Comparison of ENCODE assay signal across 33 cellular contexts in genomic region chr9:114465417-114465816, GRCh38.
"Had no signal": no experiment of that assay in that cellular context is flagged by ENCODE, and none has a peak within 500 bp of the region (broad histone marks: within the 10 kb centered on the region; RNA-seq: fewer than 3 reads in every experiment).

No MANE protein-coding gene starts in this region.

- H3K4me1 ChIP-seq: esophagus muscularis mucosa, foreskin keratinocyte, gastrocnemius medialis, heart left ventricle had no signal

- H3K4me3 ChIP-seq: esophagus muscularis mucosa, gastrocnemius medialis, heart left ventricle had no signal

- H3K27me3 Mint-ChIP-seq: activated B cell treated with CpG ODN at 0.5 μM for 24 hours; activated CD4-positive, alpha-beta memory T cell treated with anti-CD3 and anti-CD28 coated beads for 36 hours; activated CD4-positive, alpha-beta T cell treated with anti-CD3 and anti-CD28 coated beads for 36 hours; activated CD4-positive, alpha-beta T cell treated with anti-CD3 and anti-CD28 coated beads, Interleukin-2, amount 10 ng/mL, durations not matched to agents 24 days and 14 days; activated CD8-positive, alpha-beta memory T cell treated with anti-CD3 and anti-CD28 coated beads, Interleukin-2, amount 10 ng/mL, durations not matched to agents 7 days and 5 days; activated naive CD8-positive, alpha-beta T cell; activated T-cell treated with anti-CD3 and anti-CD28 coated beads, Interleukin-2, amount 50 U/mL, for 24 hours; central memory CD8-positive, alpha-beta T cell; effector memory CD8-positive, alpha-beta T cell; T-cell had no signal

- DNase-seq: activated B cell treated with CpG ODN at 0.5 μM for 24 hours; activated CD4-positive, alpha-beta memory T cell treated with anti-CD3 and anti-CD28 coated beads for 36 hours; activated CD4-positive, alpha-beta T cell treated with anti-CD3 and anti-CD28 coated beads for 36 hours; activated CD4-positive, alpha-beta T cell treated with anti-CD3 and anti-CD28 coated beads, Interleukin-2, amount 10 ng/mL, durations not matched to agents 24 days and 14 days; activated CD8-positive, alpha-beta memory T cell treated with anti-CD3 and anti-CD28 coated beads, Interleukin-2, amount 10 ng/mL, durations not matched to agents 7 days and 5 days; activated CD8-positive, alpha-beta memory T cell treated with anti-CD3 and anti-CD28 coated beads, Interleukin-2, amount 50 U/mL, for 4 hours; activated gamma-delta T cell; activated naive CD4-positive, alpha-beta T cell treated with anti-CD3 and anti-CD28 coated beads, Interleukin-2, amount 50 U/mL, for 16 hours; activated naive CD4-positive, alpha-beta T cell treated with Interleukin-2 at 50 U/mL for 16 hours; activated T-cell treated with anti-CD3 and anti-CD28 coated beads for 4 hours; activated T-cell treated with anti-CD3 and anti-CD28 coated beads, Interleukin-2, amount 50 U/mL, for 24 hours; activated T-cell treated with anti-CD3 and anti-CD28 coated beads, Interleukin-2, amount 50 U/mL, for 72 hours; amniotic stem cell; anterior cingulate cortex; brain microvascular endothelial cell; cortex of kidney; dermis blood vessel endothelial cell; effector CD4-positive, alpha-beta T cell; effector memory CD8-positive, alpha-beta T cell; erythroblast; foreskin keratinocyte; gastrocnemius medialis; glutamatergic neuron; heart left ventricle; SW 1271; T-cell; T1000; WERI-Rb-1 had no signal

- H3K27ac Mint-ChIP-seq: activated B cell treated with CpG ODN at 0.5 μM for 24 hours; activated CD4-positive, alpha-beta memory T cell treated with anti-CD3 and anti-CD28 coated beads for 36 hours; activated CD4-positive, alpha-beta T cell treated with anti-CD3 and anti-CD28 coated beads for 36 hours; activated CD4-positive, alpha-beta T cell treated with anti-CD3 and anti-CD28 coated beads, Interleukin-2, amount 10 ng/mL, durations not matched to agents 24 days and 14 days; activated CD8-positive, alpha-beta memory T cell treated with anti-CD3 and anti-CD28 coated beads, Interleukin-2, amount 10 ng/mL, durations not matched to agents 7 days and 5 days; activated naive CD8-positive, alpha-beta T cell; activated T-cell treated with anti-CD3 and anti-CD28 coated beads, Interleukin-2, amount 50 U/mL, for 24 hours; activated T-cell treated with anti-CD3 and anti-CD28 coated beads, Interleukin-2, amount 50 U/mL, for 72 hours; T-cell; T-helper 1 cell treated with Interleukin-12 subunit alpha and Interleukin-12 subunit beta and Interleukin-4 antibody, amounts not matched to agents 30 μg/mL and 1 μg/mL, for 36 hours; T-helper 2 cell treated with Interferon-gamma antibody and Interleukin-4, amounts not matched to agents 5 μg/mL and 100 μg/mL, for 36 hours had no signal

- H3K4me1 Mint-ChIP-seq: activated CD4-positive, alpha-beta T cell treated with anti-CD3 and anti-CD28 coated beads for 36 hours; activated CD8-positive, alpha-beta memory T cell treated with anti-CD3 and anti-CD28 coated beads, Interleukin-2, amount 10 ng/mL, durations not matched to agents 7 days and 5 days; central memory CD8-positive, alpha-beta T cell had no signal

- H3K9me3 ChIP-seq: gastrocnemius medialis had no signal

- H3K9me3 Mint-ChIP-seq: activated CD4-positive, alpha-beta memory T cell treated with anti-CD3 and anti-CD28 coated beads for 36 hours; activated CD4-positive, alpha-beta T cell treated with anti-CD3 and anti-CD28 coated beads, Interleukin-2, amount 10 ng/mL, durations not matched to agents 24 days and 14 days; activated T-cell treated with anti-CD3 and anti-CD28 coated beads, Interleukin-2, amount 50 U/mL, for 24 hours; activated T-cell treated with anti-CD3 and anti-CD28 coated beads, Interleukin-2, amount 50 U/mL, for 72 hours; central memory CD8-positive, alpha-beta T cell; T-helper 1 cell treated with Interleukin-12 subunit alpha and Interleukin-12 subunit beta and Interleukin-4 antibody, amounts not matched to agents 30 μg/mL and 1 μg/mL, for 36 hours; T-helper 2 cell treated with Interferon-gamma antibody and Interleukin-4, amounts not matched to agents 5 μg/mL and 100 μg/mL, for 36 hours had no signal

- H3K27me3 ChIP-seq: brain microvascular endothelial cell, esophagus muscularis mucosa, foreskin keratinocyte, gastrocnemius medialis had no signal

- H3K36me3 Mint-ChIP-seq: activated CD4-positive, alpha-beta memory T cell treated with anti-CD3 and anti-CD28 coated beads for 36 hours; activated CD8-positive, alpha-beta memory T cell treated with anti-CD3 and anti-CD28 coated beads, Interleukin-2, amount 10 ng/mL, durations not matched to agents 7 days and 5 days had no signal

- H3K27ac ChIP-seq: brain microvascular endothelial cell, esophagus muscularis mucosa, foreskin keratinocyte, gastrocnemius medialis, heart left ventricle, WERI-Rb-1 had no signal

- H3K4me3 Mint-ChIP-seq: activated B cell treated with CpG ODN at 0.5 μM for 24 hours; activated CD4-positive, alpha-beta memory T cell treated with anti-CD3 and anti-CD28 coated beads for 36 hours; activated CD4-positive, alpha-beta T cell treated with anti-CD3 and anti-CD28 coated beads for 36 hours; activated CD4-positive, alpha-beta T cell treated with anti-CD3 and anti-CD28 coated beads, Interleukin-2, amount 10 ng/mL, durations not matched to agents 24 days and 14 days; activated CD8-positive, alpha-beta memory T cell treated with anti-CD3 and anti-CD28 coated beads, Interleukin-2, amount 10 ng/mL, durations not matched to agents 7 days and 5 days; activated naive CD8-positive, alpha-beta T cell; activated T-cell treated with anti-CD3 and anti-CD28 coated beads, Interleukin-2, amount 50 U/mL, for 24 hours; activated T-cell treated with anti-CD3 and anti-CD28 coated beads, Interleukin-2, amount 50 U/mL, for 72 hours; central memory CD8-positive, alpha-beta T cell; effector memory CD8-positive, alpha-beta T cell; T-cell; T-helper 1 cell treated with Interleukin-12 subunit alpha and Interleukin-12 subunit beta and Interleukin-4 antibody, amounts not matched to agents 30 μg/mL and 1 μg/mL, for 36 hours; T-helper 2 cell treated with Interferon-gamma antibody and Interleukin-4, amounts not matched to agents 5 μg/mL and 100 μg/mL, for 36 hours had no signal

- H3K36me3 ChIP-seq: brain microvascular endothelial cell, gastrocnemius medialis, heart left ventricle had no signal
